In the genomic region with DNA sequence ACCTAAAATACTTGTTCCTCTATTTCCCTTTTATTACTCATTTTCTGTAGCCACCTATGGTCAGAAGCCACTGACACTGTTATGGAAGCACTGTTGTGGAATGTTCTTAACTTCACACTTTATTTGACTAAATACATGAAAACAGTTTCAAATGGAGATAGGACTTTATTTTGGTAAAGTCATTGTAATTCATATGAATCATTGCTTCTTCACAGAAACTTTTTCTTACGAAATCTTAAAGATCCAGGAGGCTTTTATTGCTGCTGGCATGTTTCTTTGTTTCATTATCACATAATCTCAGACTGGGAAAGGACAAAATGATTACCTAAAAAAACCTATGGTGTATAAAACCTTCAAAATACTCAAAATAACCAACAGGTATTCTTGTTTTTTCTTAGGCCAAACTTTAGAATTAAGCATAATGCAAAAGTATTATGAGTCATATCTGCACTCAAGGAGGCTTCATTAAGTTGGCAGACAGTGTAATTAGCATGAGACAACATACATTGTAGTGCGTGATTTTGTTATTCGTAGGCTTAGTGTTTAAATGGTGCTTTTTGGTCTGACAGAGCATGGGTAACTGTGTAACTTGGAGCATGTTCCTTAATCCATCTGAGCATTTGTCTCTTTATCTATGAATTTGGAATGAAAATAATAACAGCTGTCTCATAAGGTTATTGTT, we compare ENCODE assay signal across 14 cellular contexts. TPM values are rescaled to one million over a fixed set of nuclear protein-coding genes. Genes with fewer than 3 reads are reported as not detected.
DNase-seq lines count a peak whose midpoint lies in the region; ATAC-seq and TF ChIP-seq lines count a peak whose summit lies in the region.
"Had no signal": no experiment of that assay in that cellular context is flagged by ENCODE, and none has a peak within 500 bp of the region (broad histone marks: within the 10 kb centered on the region; RNA-seq: fewer than 3 reads in every experiment).

No MANE protein-coding gene starts in this region.

- peak overlapping the region; percentile 86 for H3K23ac ChIP-seq in IMR-90 (ENCODE audit: low read depth, low read length)

- no peaks in the 10 kb centered on the region for H4K20me1 ChIP-seq in IMR-90 (ENCODE audit: insufficient read depth, low read length)

- peaks cover 4 to 15% of the 10 kb centered on the region in 2 experiments; a peak in 3 of 4 replicates for H3K79me1 ChIP-seq in IMR-90 (ENCODE audit: low read depth in 1 of 2, low read length in 2 of 2)

- H2BK20ac ChIP-seq in IMR-90 (ENCODE audit: low read depth, low read length): peak overlapping the region; percentile 58; the same call in 1 of the 2 replicates

- peak overlapping the region; percentile 81 for H3K56ac ChIP-seq in IMR-90 (ENCODE audit: extremely low read depth, insufficient read depth, low read length)

- peak overlapping the region; percentile 77 for H4K91ac ChIP-seq in IMR-90 (ENCODE audit: insufficient read depth, low read depth, low read length)

- dilution Hi-C loops in IMR-90 (cut with HindIII; ENCODE audit: low sequenced_read_pairs, unreplicated experiment): no loop called here

- in situ Hi-C loops in IMR-90 (cut with MboI; ENCODE audit: low sequenced_read_pairs): no loop called here

- TF ChIP-seq RAD21 in IMR-90 (IDR thresholded peaks at IDR 0.05; ENCODE audit: low read length): no peak

- H3K4ac ChIP-seq in IMR-90 (ENCODE audit: low read depth, low read length): peak overlapping the region; percentile 76; the same call in 1 of the 2 replicates

- H3K14ac ChIP-seq in IMR-90 (replicated peaks; ENCODE audit: low read depth, low read length): peak overlapping the region; percentile 86

- DNase-seq in AG10803 (ENCODE audit: low read depth) (peak; percentile 29), IMR-90 (peak; percentile 20), epithelial cell of prostate (ENCODE audit: low read depth, low spot score) (no peak), HT-29 (ENCODE audit: low spot score) (no peak)
- DNase-seq in activated CD4-positive, alpha-beta T cell treated with anti-CD3 and anti-CD28 coated beads, Interleukin-2, amount 50 U/mL, for 1 hour: no peak
- DNase-seq in activated naive CD4-positive, alpha-beta T cell treated with anti-CD3 and anti-CD28 coated beads for 36 hours: no peak
- DNase-seq: anterior cingulate cortex; GF-D8; naive thymus-derived CD4-positive, alpha-beta T cell; NCI-H446 treated with DMSO at 0.1 percent for 48 hours; stimulated activated CD4-positive, alpha-beta T cell treated with anti-CD3 and anti-CD28 coated beads, Interleukin-12 subunit alpha, Interleukin-12 subunit beta, amount 100 ng/mL, for 4 hours had no signal

- peak overlapping the region; percentile 87 for H2BK120ac ChIP-seq in IMR-90 (ENCODE audit: low read depth, low read length)

- no TSS peak for BruUV-seq in IMR-90 (replicated peaks; lab: Mats Ljungman, UMichigan)

- H3K4me1 ChIP-seq in IMR-90 (ENCODE audit: control insufficient read depth, insufficient read depth, low read length): 0 out of 2 replicates have a peak, but pooled peaks cover 2% of the 10 kb centered on the region

- H3K27me3 ChIP-seq in IMR-90 (ENCODE audit: control insufficient read depth, insufficient read depth, low read length): no peaks in the 10 kb centered on the region

- ATAC-seq in IMR-90 (ENCODE audit: low read depth) (peak; percentile 12), GM18909 (IDR thresholded peaks at IDR 0.05; ENCODE audit: poor library complexity, unreplicated experiment) (no peak)
- ATAC-seq: naive thymus-derived CD4-positive, alpha-beta T cell had no signal

- no peaks in the 10 kb centered on the region for H3K36me3 Mint-ChIP-seq in nephron (ENCODE audit: low read depth)
- H3K36me3 Mint-ChIP-seq in activated naive CD4-positive, alpha-beta T cell treated with anti-CD3 and anti-CD28 coated beads for 36 hours (ENCODE audit: low read depth): no peaks in the 10 kb centered on the region

- H3K27ac ChIP-seq in IMR-90 (ENCODE audit: insufficient read depth, low read length): peak overlapping the region; percentile 52; the same call in 1 of the 2 replicates
- peak overlapping the region; percentile 77 for H3K27ac ChIP-seq in epithelial cell of prostate
- H3K27ac ChIP-seq: HL-60 had no signal

- H3K27ac Mint-ChIP-seq in nephron: peak overlapping the region in 2 of 3 experiments; percentile 85 to 92
- no peak overlapping the region for H3K27ac Mint-ChIP-seq in activated naive CD4-positive, alpha-beta T cell treated with anti-CD3 and anti-CD28 coated beads for 36 hours

- no CpG with 5 or more reads among the region's 3 CpGs for WGBS in IMR-90 (ENCODE audit: extremely low coverage in 2 of 2, insufficient read length in 1 of 2), 2 experiments

- peak overlapping the region; percentile 52; the same call in 1 of the 2 replicates for H3K9ac ChIP-seq in IMR-90 (ENCODE audit: low read depth, low read length)

- H3K9me3 ChIP-seq in IMR-90 (ENCODE audit: control insufficient read depth, insufficient read depth, low read length): no peaks in the 10 kb centered on the region

- peak overlapping the region; percentile 49; the same call in 1 of the 3 replicates for H2BK15ac ChIP-seq in IMR-90 (ENCODE audit: low read depth, low read length)

- H4K5ac ChIP-seq in IMR-90 (ENCODE audit: low read depth, low read length): peak overlapping the region; percentile 86

- H3K4me3 ChIP-seq in AG10803 (ENCODE audit: low read length) (no peak overlapping the region), IMR-90 (ENCODE audit: insufficient read depth, low read depth, low read length) (no peak overlapping the region)

- H4K8ac ChIP-seq in IMR-90 (ENCODE audit: low read depth in 2 of 2, low read length in 2 of 2): peak overlapping the region; percentile 71 to 86; a peak in 3 of 4 replicates

- H3K4me3 Mint-ChIP-seq in nephron: no peak overlapping the region
- H3K4me3 Mint-ChIP-seq in activated naive CD4-positive, alpha-beta T cell treated with anti-CD3 and anti-CD28 coated beads for 36 hours: no peak overlapping the region

- no peaks in the 10 kb centered on the region for H3K9me3 Mint-ChIP-seq in nephron
- no peaks in the 10 kb centered on the region for H3K9me3 Mint-ChIP-seq in activated naive CD4-positive, alpha-beta T cell treated with anti-CD3 and anti-CD28 coated beads for 36 hours
- H3K9me3 Mint-ChIP-seq: naive thymus-derived CD4-positive, alpha-beta T cell had no signal

- H3K4me2 ChIP-seq in IMR-90 (ENCODE audit: low read depth, low read length): peak overlapping the region; percentile 75; the same call in 1 of the 2 replicates

- peak overlapping the region; percentile 92 for H2BK5ac ChIP-seq in IMR-90 (ENCODE audit: low read depth, low read length, poor library complexity, severe bottlenecking)

- CTCF ChIA-PET in IMR-90 (lab: Yijun Ruan, JAX): no interaction called here
- CTCF ChIA-PET in activated naive CD4-positive, alpha-beta T cell treated with anti-CD3 and anti-CD28 coated beads for 36 hours (lab: Charles Lee): no interaction called here

- no peaks in the 10 kb centered on the region for H3K27me3 Mint-ChIP-seq in nephron (ENCODE audit: low read depth)
- no peaks in the 10 kb centered on the region for H3K27me3 Mint-ChIP-seq in activated naive CD4-positive, alpha-beta T cell treated with anti-CD3 and anti-CD28 coated beads for 36 hours (ENCODE audit: low read depth)
- H3K27me3 Mint-ChIP-seq: naive thymus-derived CD4-positive, alpha-beta T cell had no signal

- no peak overlapping the region for H2AFZ ChIP-seq in IMR-90 (replicated peaks; ENCODE audit: low read length, poor library complexity)

- no peaks in the 10 kb centered on the region; the same call in 1 of the 2 replicates for H3K9me1 ChIP-seq in IMR-90 (ENCODE audit: insufficient read depth, low read length)

- POLR2A ChIA-PET in IMR-90 (lab: Charles Lee; ENCODE audit: unreplicated experiment): no interaction called here

- H3K18ac ChIP-seq in IMR-90 (ENCODE audit: low read depth, low read length): peak overlapping the region; percentile 70; the same call in 1 of the 2 replicates

- intact Hi-C loops in IMR-90 (cut with micrococcal nuclease): loop anchor here (1.0 kb wide), 1 partner anchor 58 kb away; the partner anchor contains the start of gene SH3BGRL
- intact Hi-C loops in activated naive CD4-positive, alpha-beta T cell treated with anti-CD3 and anti-CD28 coated beads for 36 hours (cut with micrococcal nuclease): no loop called here

- no peak for TF ChIP-seq CTCF in AG10803 (conservative IDR thresholded peaks at IDR 0.05; ENCODE audit: low read length)
- TF ChIP-seq CTCF in IMR-90 (conservative IDR thresholded peaks at IDR 0.05; ENCODE audit: low read depth, low read length): no peak
- no peak for TF ChIP-seq CTCF in nephron (IDR thresholded peaks at IDR 0.05; ENCODE audit: unreplicated experiment in 3 of 3)

- peaks cover 10% of the 10 kb centered on the region for H3K4me1 Mint-ChIP-seq in nephron
- H3K4me1 Mint-ChIP-seq in activated naive CD4-positive, alpha-beta T cell treated with anti-CD3 and anti-CD28 coated beads for 36 hours (ENCODE audit: low read depth): peaks cover 27% of the 10 kb centered on the region

- peak overlapping the region; percentile 23; the same call in 1 of the 2 replicates for H2AK5ac ChIP-seq in IMR-90 (ENCODE audit: low read depth, low read length)

- no peak for TF ChIP-seq POLR2A in IMR-90 (IDR thresholded peaks at IDR 0.05; ENCODE audit: low read depth, low read length)

- H2AK9ac ChIP-seq in IMR-90 (replicated peaks; ENCODE audit: low read depth, low read length, poor library complexity): no peak overlapping the region

- no peaks in the 10 kb centered on the region for H3K36me3 ChIP-seq in IMR-90 (ENCODE audit: control insufficient read depth, insufficient read depth, low read length)

TF ChIP-seq in IMR-90, 13 proteins besides CTCF, POLR2A, EP300 and RAD21 (continues in another document):
- TF ChIP-seq MXI1 (IDR thresholded peaks at IDR 0.05; ENCODE audit: borderline replicate concordance, low read depth, low read length) (no peak), RFX5 (IDR thresholded peaks at IDR 0.05; ENCODE audit: low read depth, low read length) (no peak), RCOR1 (IDR thresholded peaks at IDR 0.05; ENCODE audit: insufficient replicate concordance, low read length) (no peak), FOS (IDR thresholded peaks at IDR 0.05; ENCODE audit: low read depth, low read length) (no peak), MAFK (IDR thresholded peaks at IDR 0.05; ENCODE audit: low read depth, low read length) (no peak)

RNA-seq across cellular contexts. Expression of gene SH3BGRL, which starts 58.0 kb away (rescaled TPM):
- 50.7 and 53.0 TPM in 2 replicates for total RNA-seq in IMR-90 (2012; rRNA removed)
- 95.5 and 110 TPM in 2 replicates for polyA plus RNA-seq in IMR-90 (2012; rRNA removed)
- 19.8 and 37.6 TPM in 2 replicates for polyA plus RNA-seq in IMR-90 (2012; cell fraction: cytosol; rRNA removed)
- 2.4 and 28.1 TPM in 2 replicates for polyA plus RNA-seq in IMR-90 (2012; cell fraction: nucleus; rRNA removed; ENCODE audit: low replicate concordance)
- 12.0 and 12.2 TPM in 2 replicates for total RNA-seq in HT-29 (2014; rRNA removed; shearing (Covaris generic))
- 10 to 100 TPM; 48.3 to 54.3 TPM for total RNA-seq in activated naive CD4-positive, alpha-beta T cell treated with anti-CD3 and anti-CD28 coated beads for 36 hours

RNA-seq across cellular contexts. Expression of gene HMGN5, which starts 58.1 kb away (rescaled TPM):
- 0.72 and 0.83 TPM in 2 replicates for total RNA-seq in IMR-90 (2012; rRNA removed)
- polyA plus RNA-seq in IMR-90 (2012; rRNA removed): 3.4 TPM in 2 replicates
- 0.63 and 1.1 TPM in 2 replicates for polyA plus RNA-seq in IMR-90 (2012; cell fraction: cytosol; rRNA removed)
- polyA plus RNA-seq in IMR-90 (2012; cell fraction: nucleus; rRNA removed; ENCODE audit: low replicate concordance): 0.10 and 1.1 TPM in 2 replicates
- total RNA-seq in HT-29 (2014; rRNA removed; shearing (Covaris generic)): 0.08 and 0.76 TPM in 2 replicates
- total RNA-seq in activated naive CD4-positive, alpha-beta T cell treated with anti-CD3 and anti-CD28 coated beads for 36 hours: 1 to 10 TPM; 6.2 to 6.3 TPM

Comparison
In these comparisons a context has a peak if more than half of its experiments do, and no peak if none do; other contexts are left out.
1. DNase-seq: peak in AG10803 (single experiment) and IMR-90 (single experiment); none in epithelial cell of prostate (single experiment), HT-29 (single experiment), activated CD4-positive, alpha-beta T cell treated with anti-CD3 and anti-CD28 coated beads, Interleukin-2, amount 50 U/mL, for 1 hour (single experiment) and activated naive CD4-positive, alpha-beta T cell treated with anti-CD3 and anti-CD28 coated beads for 36 hours (single experiment).